22 cellular contexts compared by ENCODE assay signal in the genomic region with DNA sequence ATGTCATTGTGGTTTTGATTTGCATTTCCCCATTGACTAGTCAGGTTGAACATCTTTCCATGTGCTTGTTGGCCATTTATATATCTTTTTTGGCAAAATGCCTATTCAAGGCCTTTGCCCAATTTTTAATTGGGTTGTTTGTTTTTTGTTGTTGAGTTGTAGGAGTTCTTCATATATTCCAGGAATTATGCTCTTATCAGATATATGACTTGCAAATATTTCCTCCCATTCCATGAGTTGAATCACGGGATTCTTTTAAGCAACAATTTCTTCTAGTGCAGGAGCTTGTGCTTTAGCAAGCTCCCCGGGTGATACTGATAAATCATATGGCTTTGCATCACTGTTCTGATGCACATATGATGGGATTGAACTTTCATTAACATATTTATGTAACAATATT. TPM values are rescaled to one million over a fixed set of nuclear protein-coding genes. Genes with fewer than 3 reads are reported as not detected.
"Had no signal": no experiment of that assay in that cellular context is flagged by ENCODE, and none has a peak within 500 bp of the region (broad histone marks: within the 10 kb centered on the region; RNA-seq: fewer than 3 reads in every experiment).

No MANE protein-coding gene starts in this region.

- H3K4me1 Mint-ChIP-seq: central memory CD8-positive, alpha-beta T cell; nephron progenitor cell; T-helper 17 cell had no signal

- ATAC-seq: heart right ventricle, left cardiac atrium, pancreas, psoas muscle, T-helper 17 cell had no signal

- DNase-seq: activated B cell treated with CpG ODN at 0.5 μM for 24 hours; activated CD4-positive, alpha-beta memory T cell treated with anti-CD3 and anti-CD28 coated beads for 36 hours; activated CD4-positive, alpha-beta T cell treated with anti-CD3 and anti-CD28 coated beads for 36 hours; activated gamma-delta T cell; adrenal gland; colonic mucosa; esophagus squamous epithelium; foreskin fibroblast; heart right ventricle; left cardiac atrium; nephron progenitor cell; pancreas; psoas muscle; spleen; stimulated activated CD4-positive, alpha-beta T cell treated with anti-CD3 and anti-CD28 coated beads, Interleukin-4, amount 100 ng/mL, for 1 hour; stimulated activated naive CD4-positive, alpha-beta T cell treated with Interleukin-2 at 50 U/mL for 16 hours; T-helper 17 cell; tibial artery had no signal

- H3K27me3 ChIP-seq: adrenal gland, colonic mucosa, pancreas, right atrium auricular region, tibial artery had no signal

- H3K9me3 Mint-ChIP-seq: central memory CD8-positive, alpha-beta T cell had no signal

- H3K4me1 ChIP-seq: adrenal gland, colonic mucosa, esophagus squamous epithelium, heart right ventricle, pancreas, psoas muscle, right atrium auricular region, spleen, tibial artery had no signal

- H3K36me3 ChIP-seq: adrenal gland, colonic mucosa, esophagus squamous epithelium, heart right ventricle, pancreas, right atrium auricular region, spleen, tibial artery had no signal

- H3K27ac Mint-ChIP-seq: activated B cell treated with CpG ODN at 0.5 μM for 24 hours, memory B cell, nephron progenitor cell, T-helper 17 cell had no signal

- H3K4me3 Mint-ChIP-seq: activated B cell treated with CpG ODN at 0.5 μM for 24 hours; activated CD4-positive, alpha-beta memory T cell treated with anti-CD3 and anti-CD28 coated beads for 36 hours; activated CD4-positive, alpha-beta T cell treated with anti-CD3 and anti-CD28 coated beads for 36 hours; central memory CD8-positive, alpha-beta T cell; memory B cell; nephron progenitor cell; T-helper 17 cell had no signal

- H3K27ac ChIP-seq: adrenal gland, colonic mucosa, esophagus squamous epithelium, heart right ventricle, pancreas, psoas muscle, right atrium auricular region, spleen, tibial artery had no signal

- H3K4me3 ChIP-seq: adrenal gland, colonic mucosa, esophagus squamous epithelium, heart right ventricle, pancreas, psoas muscle, right atrium auricular region, spleen, tibial artery had no signal

- H3K9me3 ChIP-seq: adrenal gland, colonic mucosa, esophagus squamous epithelium, pancreas, psoas muscle had no signal

RNA-seq across cellular contexts. Expression of a gene that starts 47.0 kb away (rescaled TPM):
- total RNA-seq: myocyte had no signal
